Comparison of ENCODE assay signal across 17 cellular contexts in genomic region chr6:165721349-165721748, GRCh38. TPM values are rescaled to one million over a fixed set of nuclear protein-coding genes. Genes with fewer than 3 reads are reported as not detected.
DNase-seq lines count a peak whose midpoint lies in the region; ATAC-seq and TF ChIP-seq lines count a peak whose summit lies in the region.
"Had no signal": no experiment of that assay in that cellular context is flagged by ENCODE, and none has a peak within 500 bp of the region (broad histone marks: within the 10 kb centered on the region; RNA-seq: fewer than 3 reads in every experiment).

No MANE protein-coding gene starts in this region.

- H3K79me1 ChIP-seq in mesenchymal stem cell (replicated peaks; ENCODE audit: low read length, poor library complexity, severe bottlenecking), result no peaks in the 10 kb centered on the region

- no peak overlapping the region for H4K91ac ChIP-seq in mesenchymal stem cell (ENCODE audit: low read length)

- no peak overlapping the region for H2BK15ac ChIP-seq in mesenchymal stem cell (ENCODE audit: low read depth, poor library complexity, severe bottlenecking)

- no peak overlapping the region for H3K23ac ChIP-seq in mesenchymal stem cell (ENCODE audit: low read length in 2 of 2)

- H3K4me1 Mint-ChIP-seq in naive thymus-derived CD4-positive, alpha-beta T cell, result no peaks in the 10 kb centered on the region

- BruUV-seq in A673 (replicated peaks; lab: Mats Ljungman, UMichigan), result no TSS peak

- H3K4me2 ChIP-seq in mesenchymal stem cell (ENCODE audit: low read length, poor library complexity, severe bottlenecking), result no peak overlapping the region
- H3K4me2 ChIP-seq: GM23338 had no signal

- H2BK120ac ChIP-seq in mesenchymal stem cell (ENCODE audit: low read depth, low read length), result no peak overlapping the region

- H2AK5ac ChIP-seq in mesenchymal stem cell (ENCODE audit: low read length, severe bottlenecking), result no peak overlapping the region

- H3K9me3 Mint-ChIP-seq in naive thymus-derived CD4-positive, alpha-beta T cell, result peaks cover 0 to 1% (median 0%) of the 10 kb centered on the region in 11 donors
- H3K9me3 Mint-ChIP-seq: GM23338 had no signal

- peaks cover 48% of the 10 kb centered on the region for H3K27me3 ChIP-seq in A673 (replicated peaks; ENCODE audit: insufficient read depth, low read depth, low read length, poor library complexity)
- H3K27me3 ChIP-seq in mesenchymal stem cell (ENCODE audit: control insufficient read depth in 1 of 2, insufficient read depth in 1 of 2, low read length in 2 of 2), result peaks cover 0 to 37% of the 10 kb centered on the region in 2 experiments
- no peaks in the 10 kb centered on the region for H3K27me3 ChIP-seq in naive thymus-derived CD4-positive, alpha-beta T cell (ENCODE audit: control insufficient read depth in 2 of 2, insufficient read depth in 2 of 2, low read length in 2 of 2)

- 5% methylated on average over 3 of the region's 3 CpGs for WGBS in mesenchymal stem cell

- no peaks in the 10 kb centered on the region for H3K36me3 ChIP-seq in A673 (ENCODE audit: insufficient read depth, low read length, poor library complexity, severe bottlenecking)
- no peaks in the 10 kb centered on the region for H3K36me3 ChIP-seq in mesenchymal stem cell (ENCODE audit: control insufficient read depth in 1 of 2, insufficient read depth in 2 of 2, low read depth in 1 of 2, low read length in 2 of 2)
- no peaks in the 10 kb centered on the region for H3K36me3 ChIP-seq in naive thymus-derived CD4-positive, alpha-beta T cell (ENCODE audit: control insufficient read depth in 2 of 3, insufficient read depth in 3 of 3, low read length in 3 of 3)
- H3K36me3 ChIP-seq: BE2C had no signal

- H3K4ac ChIP-seq in mesenchymal stem cell (ENCODE audit: low read depth in 1 of 2, low read length in 2 of 2), result no peak overlapping the region

- DNase-seq in A673 (ENCODE audit: low spot score), result peak; percentile 33
- peak; percentile 64 for DNase-seq in RPMI7951 (ENCODE audit: low read depth)
- DNase-seq in fibroblast of mammary gland (ENCODE audit: low read depth), result peak; percentile 12
- DNase-seq in mesenchymal stem cell, result peak; percentile 14
- DNase-seq in naive thymus-derived CD4-positive, alpha-beta T cell, result no peak
- DNase-seq in HK-2 (ENCODE audit: unreplicated experiment), result no peak
- DNase-seq: 8988T; ACHN; BE2C; CD4-positive, alpha-beta memory T cell; DMS153; DMS79 treated with DMSO at 0.1 percent for 48 hours; EL; H7 had no signal

- H3K18ac ChIP-seq in mesenchymal stem cell (ENCODE audit: low read depth in 1 of 2, low read length in 2 of 2), result no peak overlapping the region

- intact Hi-C loops in A673 (cut with micrococcal nuclease; ENCODE audit: unreplicated experiment), result loop anchor here (10.0 kb wide), 1 partner anchor 267 kb away; no protein-coding TSS in a partner anchor
- intact Hi-C loops in naive thymus-derived CD4-positive, alpha-beta T cell (cut with micrococcal nuclease), result no loop called here

- H3K9ac ChIP-seq in mesenchymal stem cell (ENCODE audit: low read length), result no peak overlapping the region

- H3K9me3 ChIP-seq in A673 (ENCODE audit: low read depth, low read length, poor library complexity, severe bottlenecking) (no peaks in the 10 kb centered on the region), mesenchymal stem cell (ENCODE audit: control insufficient read depth, low read length) (no peaks in the 10 kb centered on the region)
- H3K9me3 ChIP-seq in naive thymus-derived CD4-positive, alpha-beta T cell (ENCODE audit: control insufficient read depth in 2 of 3, low read length in 3 of 3), result no peaks in the 10 kb centered on the region
- H3K9me3 ChIP-seq: BE2C had no signal

- POLR2A ChIA-PET in A673 (lab: Charles Lee; ENCODE audit: low non-redundant PET), result no interaction called here
- POLR2A ChIA-PET in naive thymus-derived CD4-positive, alpha-beta T cell (lab: Charles Lee), result no interaction called here

- no peak overlapping the region for H3K14ac ChIP-seq in mesenchymal stem cell (ENCODE audit: low read length in 2 of 2)

- ATAC-seq in naive thymus-derived CD4-positive, alpha-beta T cell, result no peak
- no peak for ATAC-seq in HG03135 (IDR thresholded peaks at IDR 0.05; ENCODE audit: unreplicated experiment)
- ATAC-seq: GM23338 had no signal

- no peak overlapping the region for H3K4me3 Mint-ChIP-seq in naive thymus-derived CD4-positive, alpha-beta T cell
- H3K4me3 Mint-ChIP-seq: CD4-positive, alpha-beta memory T cell; GM23338 had no signal

- no peak for TF ChIP-seq CTCF in A673 (conservative IDR thresholded peaks at IDR 0.05; ENCODE audit: low read depth, low read length)
- TF ChIP-seq CTCF in fibroblast of mammary gland (conservative IDR thresholded peaks at IDR 0.05; ENCODE audit: control insufficient read depth, insufficient read depth, low read depth, low read length), result no peak

- H3K36me3 Mint-ChIP-seq in naive thymus-derived CD4-positive, alpha-beta T cell, result no peaks in the 10 kb centered on the region
- H3K36me3 Mint-ChIP-seq: CD4-positive, alpha-beta memory T cell had no signal

- H4K8ac ChIP-seq in mesenchymal stem cell (ENCODE audit: low read length), result no peak overlapping the region

- peaks cover 5 to 20% (median 15%) of the 10 kb centered on the region in 5 donors for H3K27me3 Mint-ChIP-seq in naive thymus-derived CD4-positive, alpha-beta T cell

- H3K4me1 ChIP-seq in A673 (ENCODE audit: insufficient read depth, low read length, poor library complexity, severe bottlenecking) (no peaks in the 10 kb centered on the region), mesenchymal stem cell (ENCODE audit: control insufficient read depth, insufficient read depth, low read depth, low read length) (peaks cover 5% of the 10 kb centered on the region)
- H3K4me1 ChIP-seq in naive thymus-derived CD4-positive, alpha-beta T cell (ENCODE audit: control insufficient read depth in 2 of 2, insufficient read depth in 2 of 2, low read length in 2 of 2), result no peaks in the 10 kb centered on the region
- H3K4me1 ChIP-seq: BE2C had no signal

- CTCF ChIA-PET in A673 (lab: Charles Lee), result no interaction called here
- CTCF ChIA-PET in naive thymus-derived CD4-positive, alpha-beta T cell (lab: Charles Lee), result no interaction called here

- H3K4me3 ChIP-seq in A673 (ENCODE audit: low read depth, low read length, poor library complexity, severe bottlenecking) (no peak overlapping the region), fibroblast of mammary gland (ENCODE audit: control insufficient read depth, low read depth, low read length) (no peak overlapping the region), mesenchymal stem cell (ENCODE audit: insufficient read depth in 1 of 2, low read depth in 1 of 2, low read length in 2 of 2) (no peak overlapping the region)
- H3K4me3 ChIP-seq in naive thymus-derived CD4-positive, alpha-beta T cell (ENCODE audit: low read length), result no peak overlapping the region
- H3K4me3 ChIP-seq: GM23338 had no signal

- H3K27ac ChIP-seq in A673 (ENCODE audit: low read depth, low read length, poor library complexity, severe bottlenecking) (no peak overlapping the region), mesenchymal stem cell (ENCODE audit: low read length, poor library complexity, severe bottlenecking) (no peak overlapping the region)
- no peak overlapping the region for H3K27ac ChIP-seq in naive thymus-derived CD4-positive, alpha-beta T cell (ENCODE audit: low read depth, low read length)
- H3K27ac ChIP-seq: C4-2B had no signal

- no peak overlapping the region for H2BK12ac ChIP-seq in mesenchymal stem cell (ENCODE audit: low read length in 2 of 2)

- no peak overlapping the region for H2AFZ ChIP-seq in mesenchymal stem cell (ENCODE audit: low read depth, low read length)
- H2AFZ ChIP-seq: GM23338 had no signal

- H2BK5ac ChIP-seq in mesenchymal stem cell (ENCODE audit: low read depth, low read length, poor library complexity, severe bottlenecking), result no peak overlapping the region

- no peak overlapping the region for H3K27ac Mint-ChIP-seq in naive thymus-derived CD4-positive, alpha-beta T cell
- H3K27ac Mint-ChIP-seq: CD4-positive, alpha-beta memory T cell; GM23338 had no signal

RNA-seq across cellular contexts. Expression of gene PDE10A, which starts 58.3 kb away (rescaled TPM):
- 2.3 and 2.7 TPM in 2 replicates for total RNA-seq in A673 (2021)
- 10.7 and 11.3 TPM in 2 replicates for total RNA-seq in RPMI7951 (2014; rRNA removed; shearing (Covaris generic))
- 1.1 TPM for polyA plus RNA-seq in mesenchymal stem cell (2013, experiment 1 of 2)
- 1.1 TPM for polyA plus RNA-seq in mesenchymal stem cell (2013, experiment 2 of 2)
- not detected for total RNA-seq in naive thymus-derived CD4-positive, alpha-beta T cell
- polyA plus RNA-seq in naive thymus-derived CD4-positive, alpha-beta T cell, result not detected
- total RNA-seq: CD4-positive, alpha-beta memory T cell had no signal
- polyA plus RNA-seq: CD4-positive, alpha-beta memory T cell had no signal

Comparison
In these comparisons a context has a peak if more than half of its experiments do, and no peak if none do; other contexts are left out.
1. DNase-seq: peak in A673 (single experiment), RPMI7951 (single experiment), fibroblast of mammary gland (single experiment) and mesenchymal stem cell (single experiment); none in naive thymus-derived CD4-positive, alpha-beta T cell (0 of 9) and HK-2 (single experiment).